ENCODE assay signal across 1 cellular context in genomic region chr9:97628668-97629067, GRCh38.
TF ChIP-seq lines count a peak whose summit lies in the region.

No MANE protein-coding gene starts in this region.

TF ChIP-seq in GM23338, 12 proteins besides CTCF, POLR2A, EP300 and RAD21 (continued from another document):
- TF ChIP-seq CREB1 (CRISPR knock-in tag; IDR thresholded peaks at IDR 0.05; ENCODE audit: low read depth) (no peak), STAT1 (IDR thresholded peaks at IDR 0.05; ENCODE audit: unreplicated experiment) (no peak), POLR2AphosphoS5 (IDR thresholded peaks at IDR 0.05; ENCODE audit: low read depth) (no peak), NANOG (IDR thresholded peaks at IDR 0.05; ENCODE audit: borderline replicate concordance) (no peak), REST (IDR thresholded peaks at IDR 0.05; ENCODE audit: unreplicated experiment) (no peak), JUNB (IDR thresholded peaks at IDR 0.05; ENCODE audit: unreplicated experiment) (no peak), EZH2 (IDR thresholded peaks at IDR 0.05; ENCODE audit: low read depth, unreplicated experiment) (no peak), ETS1 (IDR thresholded peaks at IDR 0.05) (no peak)
